Comparison of ENCODE assay signal across 12 cellular contexts in the genomic region with DNA sequence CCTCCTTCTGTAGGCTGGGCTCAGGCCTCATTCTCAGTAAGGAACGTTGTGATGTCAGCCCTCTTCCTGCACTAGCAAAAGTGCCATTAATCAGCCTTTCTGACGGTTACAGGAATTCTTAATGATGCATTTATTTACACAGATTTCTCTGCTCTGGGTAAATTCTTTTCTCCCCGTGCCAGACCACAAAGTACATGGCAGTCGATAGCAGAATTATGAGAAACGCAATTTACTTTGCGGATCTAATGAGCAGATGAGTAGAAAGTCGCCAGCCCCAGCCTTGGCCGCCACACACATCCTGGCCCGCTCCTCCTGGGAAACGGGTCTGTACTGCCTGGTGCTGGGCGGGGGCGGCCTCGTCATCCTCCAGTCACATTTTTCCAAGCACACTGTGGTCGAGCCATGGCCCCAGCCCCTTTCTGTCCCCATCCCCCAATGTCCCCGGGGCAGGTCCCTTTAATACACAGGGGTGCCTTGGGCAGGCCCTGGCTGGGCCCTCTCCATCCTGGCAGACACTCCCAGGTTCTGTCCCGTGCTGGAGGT. TPM values are rescaled to one million over a fixed set of nuclear protein-coding genes. Genes with fewer than 3 reads are reported as not detected.
A peak's percentile ranks its signal among the peaks of the same experiment; 100 is the strongest.
DNase-seq lines count a peak whose midpoint lies in the region; ATAC-seq and TF ChIP-seq lines count a peak whose summit lies in the region.
"Had no signal": no experiment of that assay in that cellular context is flagged by ENCODE, and none has a peak within 500 bp of the region (broad histone marks: within the 10 kb centered on the region; RNA-seq: fewer than 3 reads in every experiment).

No MANE protein-coding gene starts in this region.

- TF ChIP-seq EP300 in neural cell (conservative IDR thresholded peaks at IDR 0.05; ENCODE audit: poor library complexity, severe bottlenecking), result no peak

- no peaks in the 10 kb centered on the region for H4K20me1 ChIP-seq in neural cell (ENCODE audit: insufficient read depth)

- 50 to 58% methylated on average over 14 to 16 of the region's 16 CpGs for WGBS in testis, 2 donors

- intact Hi-C loops in testis (cut with DNase I; ENCODE audit: low total_unique reads), result no loop called here

- H3K4me3 ChIP-seq in astrocyte of the spinal cord (ENCODE audit: low read depth, low read length) (no peak overlapping the region), neural cell (ENCODE audit: low read length) (no peak overlapping the region), testis (no peak overlapping the region)

- H3K9me3 ChIP-seq in neural cell (ENCODE audit: low read length) (no peaks in the 10 kb centered on the region), testis (no peaks in the 10 kb centered on the region)

- H3K36me3 ChIP-seq in neural cell (ENCODE audit: insufficient read depth, low read length) (no peaks in the 10 kb centered on the region), testis (ENCODE audit: low read depth, missing control alignments) (no peaks in the 10 kb centered on the region)

- H3K27ac ChIP-seq in neural cell (ENCODE audit: low read length) (peak overlapping the region; percentile 22), testis (no peak overlapping the region)

- H3K36me3 Mint-ChIP-seq in HFFc6 (ENCODE audit: low read depth), result no peaks in the 10 kb centered on the region

- no peaks in the 10 kb centered on the region for H3F3A ChIP-seq in neural cell (ENCODE audit: insufficient read depth, low read length, poor library complexity, severe bottlenecking)

- H3K9me2 ChIP-seq in neural cell (ENCODE audit: insufficient read depth, low read length), result no peaks in the 10 kb centered on the region

- no peak for TF ChIP-seq CTCF in HFFc6 (IDR thresholded peaks at IDR 0.05)
- no peak for TF ChIP-seq CTCF in astrocyte of the spinal cord (IDR thresholded peaks at IDR 0.05; ENCODE audit: low read depth, low read length)
- no peak for TF ChIP-seq CTCF in neural cell (IDR thresholded peaks at IDR 0.05; ENCODE audit: poor library complexity, severe bottlenecking)
- no peak for TF ChIP-seq CTCF in testis (IDR thresholded peaks at IDR 0.05)

- no peak overlapping the region for H2AFZ ChIP-seq in neural cell (ENCODE audit: low read depth, low read length)

- no peak for TF ChIP-seq RAD21 in neural cell (conservative IDR thresholded peaks at IDR 0.05)

- no peaks in the 10 kb centered on the region for H3K79me2 ChIP-seq in neural cell (replicated peaks; ENCODE audit: insufficient read depth, low read length)

- H3K27me3 ChIP-seq in neural cell (ENCODE audit: insufficient read depth, low read depth, low read length), result no peaks in the 10 kb centered on the region
- no peaks in the 10 kb centered on the region for H3K27me3 ChIP-seq in testis

- peaks cover 13% of the 10 kb centered on the region for H3K27me3 Mint-ChIP-seq in HFFc6 (ENCODE audit: insufficient read depth)

- H3K9me3 Mint-ChIP-seq in HFFc6, result peaks cover 8% of the 10 kb centered on the region

- H3K4me2 ChIP-seq in neural cell (ENCODE audit: low read length), result no peak overlapping the region

- TF ChIP-seq POLR2A in testis (IDR thresholded peaks at IDR 0.05), result no peak

- H3K4me3 Mint-ChIP-seq in HFFc6, result no peak overlapping the region; the same call in 1 of the 2 replicates
- H3K4me3 Mint-ChIP-seq: stimulated activated naive B cell treated with anti-CD40 and anti-IgM and Interleukin-4, amounts not matched to agents 10 μg/mL and 1 μg/mL and 100 μg/mL, for 72 hours had no signal

- H3K9ac ChIP-seq in neural cell (ENCODE audit: low read length), result no peak overlapping the region

- no peak overlapping the region for H3K27ac Mint-ChIP-seq in HFFc6
- H3K27ac Mint-ChIP-seq: stimulated activated naive B cell treated with anti-CD40 and anti-IgM and Interleukin-4, amounts not matched to agents 10 μg/mL and 1 μg/mL and 100 μg/mL, for 72 hours had no signal

- in situ Hi-C loops in Caki2 (cut with HindIII; ENCODE audit: low pct_unique_long_range_greater_than_20kb, low sequenced_read_pairs), result no loop called here
- in situ Hi-C loops in astrocyte of the spinal cord (cut with HindIII; ENCODE audit: low sequenced_read_pairs), result no loop called here

- no peak for ATAC-seq in GM18873 (IDR thresholded peaks at IDR 0.05; ENCODE audit: low FRiP score, unreplicated experiment)
- ATAC-seq in GM19452 (IDR thresholded peaks at IDR 0.05; ENCODE audit: unreplicated experiment), result no peak
- ATAC-seq: left colon; stimulated activated naive B cell treated with anti-CD40 and anti-IgM and Interleukin-4, amounts not matched to agents 10 μg/mL and 1 μg/mL and 100 μg/mL, for 72 hours had no signal

- peak; percentile 43 for DNase-seq in Caki2 (ENCODE audit: low read depth)
- DNase-seq in HFFc6, result peak; percentile 48
- DNase-seq in astrocyte of the spinal cord (ENCODE audit: low read depth, low spot score), result peak; percentile 74
- no peak for DNase-seq in amygdala (lab: John Stamatoyannopoulos, UW)
- DNase-seq in testis, result no peak
- DNase-seq: central memory CD4-positive, alpha-beta T cell; left colon; stimulated activated CD4-positive, alpha-beta T cell treated with anti-CD3 and anti-CD28 coated beads, Interleukin-1b, Interleukin-23, amount 100 ng/mL, for 48 hours; stimulated activated naive B cell treated with anti-CD40 and anti-IgM and Interleukin-4, amounts not matched to agents 10 μg/mL and 1 μg/mL and 100 μg/mL, for 72 hours had no signal

- peaks cover 10% of the 10 kb centered on the region for H3K4me1 Mint-ChIP-seq in HFFc6 (ENCODE audit: low read depth)

- no peaks in the 10 kb centered on the region for H3K4me1 ChIP-seq in testis

TF ChIP-seq in neural cell, 6 proteins besides CTCF, POLR2A, EP300 and RAD21:
- TF ChIP-seq, protein P1, sequence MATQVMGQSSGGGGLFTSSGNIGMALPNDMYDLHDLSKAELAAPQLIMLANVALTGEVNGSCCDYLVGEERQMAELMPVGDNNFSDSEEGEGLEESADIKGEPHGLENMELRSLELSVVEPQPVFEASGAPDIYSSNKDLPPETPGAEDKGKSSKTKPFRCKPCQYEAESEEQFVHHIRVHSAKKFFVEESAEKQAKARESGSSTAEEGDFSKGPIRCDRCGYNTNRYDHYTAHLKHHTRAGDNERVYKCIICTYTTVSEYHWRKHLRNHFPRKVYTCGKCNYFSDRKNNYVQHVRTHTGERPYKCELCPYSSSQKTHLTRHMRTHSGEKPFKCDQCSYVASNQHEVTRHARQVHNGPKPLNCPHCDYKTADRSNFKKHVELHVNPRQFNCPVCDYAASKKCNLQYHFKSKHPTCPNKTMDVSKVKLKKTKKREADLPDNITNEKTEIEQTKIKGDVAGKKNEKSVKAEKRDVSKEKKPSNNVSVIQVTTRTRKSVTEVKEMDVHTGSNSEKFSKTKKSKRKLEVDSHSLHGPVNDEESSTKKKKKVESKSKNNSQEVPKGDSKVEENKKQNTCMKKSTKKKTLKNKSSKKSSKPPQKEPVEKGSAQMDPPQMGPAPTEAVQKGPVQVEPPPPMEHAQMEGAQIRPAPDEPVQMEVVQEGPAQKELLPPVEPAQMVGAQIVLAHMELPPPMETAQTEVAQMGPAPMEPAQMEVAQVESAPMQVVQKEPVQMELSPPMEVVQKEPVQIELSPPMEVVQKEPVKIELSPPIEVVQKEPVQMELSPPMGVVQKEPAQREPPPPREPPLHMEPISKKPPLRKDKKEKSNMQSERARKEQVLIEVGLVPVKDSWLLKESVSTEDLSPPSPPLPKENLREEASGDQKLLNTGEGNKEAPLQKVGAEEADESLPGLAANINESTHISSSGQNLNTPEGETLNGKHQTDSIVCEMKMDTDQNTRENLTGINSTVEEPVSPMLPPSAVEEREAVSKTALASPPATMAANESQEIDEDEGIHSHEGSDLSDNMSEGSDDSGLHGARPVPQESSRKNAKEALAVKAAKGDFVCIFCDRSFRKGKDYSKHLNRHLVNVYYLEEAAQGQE (IDR thresholded peaks at IDR 0.05; ENCODE audit: borderline replicate concordance), result no peak
- TF ChIP-seq MXI1 (conservative IDR thresholded peaks at IDR 0.05; ENCODE audit: poor library complexity, severe bottlenecking), result no peak
- TF ChIP-seq TAF1 (IDR thresholded peaks at IDR 0.05; ENCODE audit: low read depth), result no peak
- TF ChIP-seq POLR2AphosphoS5 (IDR thresholded peaks at IDR 0.05), result no peak
- no peak for TF ChIP-seq SMC3 (conservative IDR thresholded peaks at IDR 0.05; ENCODE audit: poor library complexity)
- TF ChIP-seq EZH2 (IDR thresholded peaks at IDR 0.05; ENCODE audit: borderline replicate concordance, insufficient read depth, low read length, poor library complexity, severe bottlenecking), result no peak

RNA-seq across cellular contexts. Expression of a gene that starts 25.9 kb away (rescaled TPM):
- 29.6 and 32.9 TPM in 2 replicates for total RNA-seq in Caki2 (2014; rRNA removed; shearing (Covaris generic); ENCODE audit: low replicate concordance)
- 10 to 100 TPM; 25.8 to 33.5 (median 31.3) TPM for total RNA-seq in HFFc6 (2021; fragmentation: NEBNext Ultra II Directional; extraction: Animal tissue kit (Norgen Biotek cat#: 25700))
- polyA plus RNA-seq in neural cell (21.6 and 26.9 TPM in 2 replicates), testis (ENCODE audit: insufficient read depth, low read depth, low replicate concordance) (67.2 TPM)
- polyA minus RNA-seq in neural cell, result 10.8 and 16.8 TPM in 2 replicates
- 10 to 100 TPM; 64.4 to 65.2 TPM for total RNA-seq in testis

RNA-seq across cellular contexts. Expression of a gene that starts 26.0 kb away (rescaled TPM):
- 7.1 and 10.5 TPM in 2 replicates for total RNA-seq in Caki2 (2014; rRNA removed; shearing (Covaris generic); ENCODE audit: low replicate concordance)
- total RNA-seq in HFFc6 (2021; fragmentation: NEBNext Ultra II Directional; extraction: Animal tissue kit (Norgen Biotek cat#: 25700)), result 10 to 100 TPM; 13.8 to 18.3 (median 16.8) TPM
- polyA plus RNA-seq in neural cell (17.6 and 22.8 TPM in 2 replicates), testis (ENCODE audit: insufficient read depth, low read depth, low replicate concordance) (18.8 TPM)
- 13.0 and 14.1 TPM in 2 replicates for polyA minus RNA-seq in neural cell
- total RNA-seq in testis, result 10 to 100 TPM; 29.0 to 32.8 TPM

Comparison
In these comparisons a context has a peak if more than half of its experiments do, and no peak if none do; other contexts are left out.
1. DNase-seq: peak in Caki2 (single experiment), HFFc6 (single experiment) and astrocyte of the spinal cord (single experiment); none in amygdala (0 of 56) and testis (single experiment).